ENCODE assay signal across 19 cellular contexts in the genomic region with DNA sequence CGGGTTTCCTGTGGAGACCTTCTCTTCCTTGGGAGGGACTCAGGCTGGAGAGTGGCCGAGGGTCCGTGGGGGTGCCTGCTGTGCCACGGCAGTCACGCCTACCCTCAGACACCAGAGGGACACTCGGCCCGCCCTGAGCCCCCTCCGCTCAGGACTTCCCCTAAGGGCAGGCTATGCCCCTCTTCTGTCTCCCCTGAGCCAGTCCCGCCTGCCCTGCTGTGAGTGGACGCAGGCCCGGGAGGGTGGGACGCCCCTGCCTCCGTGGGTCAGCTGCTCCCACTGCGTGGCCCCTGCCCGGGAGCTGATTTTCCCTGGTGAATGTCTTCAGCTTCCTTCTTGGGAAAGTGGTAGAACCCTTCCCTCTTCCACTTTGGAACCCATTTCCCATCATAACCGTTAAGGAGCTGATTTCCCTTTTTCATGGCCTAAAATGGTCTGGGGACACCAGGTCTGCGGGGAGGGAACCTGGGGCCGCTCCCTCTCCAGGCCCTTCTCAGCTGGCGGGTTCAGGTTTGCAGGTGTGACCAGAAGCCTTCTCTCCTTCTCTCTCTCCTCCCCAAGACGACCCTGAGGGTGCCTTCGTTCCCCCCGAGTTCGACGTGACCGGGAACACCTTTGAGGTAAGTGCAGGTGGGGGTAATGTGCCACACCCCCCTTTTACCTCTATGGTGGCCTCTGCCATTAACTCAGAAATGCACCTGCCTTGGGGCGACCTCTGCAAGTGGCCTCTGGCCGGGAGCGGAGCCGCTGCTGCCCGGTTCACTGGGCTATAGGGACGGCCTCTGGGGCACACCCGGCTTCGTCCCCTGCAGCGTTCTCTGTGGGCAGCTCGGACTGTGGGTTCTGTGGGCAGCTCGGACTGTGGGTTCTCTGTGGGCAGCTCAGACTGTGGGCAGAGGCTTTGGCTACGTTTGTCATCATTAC.
"Had no signal": no experiment of that assay in that cellular context is flagged by ENCODE, and none has a peak within 500 bp of the region (broad histone marks: within the 10 kb centered on the region; RNA-seq: fewer than 3 reads in every experiment).

No MANE protein-coding gene starts in this region.

- H3K9me3 ChIP-seq: adrenal gland, mucosa of descending colon, neutrophil, SK-N-SH, transverse colon, uterus had no signal

- H3K27me3 ChIP-seq: adrenal gland, uterus had no signal

- H3K9me3 Mint-ChIP-seq: activated naive CD4-positive, alpha-beta T cell treated with anti-CD3 and anti-CD28 coated beads, Interleukin-2, amount 50 U/mL, for 24 hours; memory B cell had no signal

- H3K27ac ChIP-seq: adrenal gland, foreskin keratinocyte, neutrophil, transverse colon, uterus had no signal

- H3K4me3 ChIP-seq: adrenal gland, mucosa of descending colon, transverse colon, uterus had no signal

- DNase-seq: activated CD4-positive, alpha-beta T cell treated with anti-CD3 and anti-CD28 coated beads for 48 hours; activated CD4-positive, CD25-positive, alpha-beta regulatory T cell; activated CD8-positive, alpha-beta T cell treated with anti-CD3 and anti-CD28 coated beads, Interleukin-2, amount 10 ng/mL, durations not matched to agents 7 days and 5 days; activated gamma-delta T cell; activated T-cell treated with anti-CD3 and anti-CD28 coated beads, Interleukin-2, amount 50 U/mL, for 48 hours; endodermal cell; foreskin keratinocyte; hippocampal formation; mucosa of descending colon; naive B cell; SK-N-SH; stimulated activated naive B cell treated with anti-CD40 and anti-IgM and Interleukin-4, amounts not matched to agents 10 μg/mL and 1 μg/mL and 100 μg/mL, for 72 hours; transverse colon; uterus had no signal

- H3K4me1 ChIP-seq: foreskin keratinocyte, transverse colon, uterus had no signal

- H3K36me3 ChIP-seq: adrenal gland, neutrophil, transverse colon, uterus had no signal

- ATAC-seq: activated CD8-positive, alpha-beta T cell treated with anti-CD3 and anti-CD28 coated beads, Interleukin-2, amount 10 ng/mL, durations not matched to agents 7 days and 5 days; foreskin keratinocyte; left lobe of liver; mucosa of descending colon; stimulated activated naive B cell treated with anti-CD40 and anti-IgM and Interleukin-4, amounts not matched to agents 10 μg/mL and 1 μg/mL and 100 μg/mL, for 72 hours had no signal

- H3K27ac Mint-ChIP-seq: activated CD8-positive, alpha-beta T cell treated with anti-CD3 and anti-CD28 coated beads, Interleukin-2, amount 10 ng/mL, durations not matched to agents 7 days and 5 days; activated naive CD4-positive, alpha-beta T cell treated with anti-CD3 and anti-CD28 coated beads, Interleukin-2, amount 50 U/mL, for 24 hours; endodermal cell; memory B cell; naive B cell; stimulated activated naive B cell treated with anti-CD40 and anti-IgM and Interleukin-4, amounts not matched to agents 10 μg/mL and 1 μg/mL and 100 μg/mL, for 72 hours had no signal

- H3K4me3 Mint-ChIP-seq: activated CD8-positive, alpha-beta T cell treated with anti-CD3 and anti-CD28 coated beads, Interleukin-2, amount 10 ng/mL, durations not matched to agents 7 days and 5 days; activated naive CD4-positive, alpha-beta T cell treated with anti-CD3 and anti-CD28 coated beads, Interleukin-2, amount 50 U/mL, for 24 hours; endodermal cell; memory B cell; naive B cell; stimulated activated naive B cell treated with anti-CD40 and anti-IgM and Interleukin-4, amounts not matched to agents 10 μg/mL and 1 μg/mL and 100 μg/mL, for 72 hours had no signal

- H3K4me1 Mint-ChIP-seq: activated naive CD4-positive, alpha-beta T cell treated with anti-CD3 and anti-CD28 coated beads, Interleukin-2, amount 50 U/mL, for 24 hours; endodermal cell; memory B cell had no signal

- H3K36me3 Mint-ChIP-seq: activated naive CD4-positive, alpha-beta T cell treated with anti-CD3 and anti-CD28 coated beads, Interleukin-2, amount 50 U/mL, for 24 hours; memory B cell; stimulated activated naive B cell treated with anti-CD40 and anti-IgM and Interleukin-4, amounts not matched to agents 10 μg/mL and 1 μg/mL and 100 μg/mL, for 72 hours had no signal
